In the genomic region with DNA sequence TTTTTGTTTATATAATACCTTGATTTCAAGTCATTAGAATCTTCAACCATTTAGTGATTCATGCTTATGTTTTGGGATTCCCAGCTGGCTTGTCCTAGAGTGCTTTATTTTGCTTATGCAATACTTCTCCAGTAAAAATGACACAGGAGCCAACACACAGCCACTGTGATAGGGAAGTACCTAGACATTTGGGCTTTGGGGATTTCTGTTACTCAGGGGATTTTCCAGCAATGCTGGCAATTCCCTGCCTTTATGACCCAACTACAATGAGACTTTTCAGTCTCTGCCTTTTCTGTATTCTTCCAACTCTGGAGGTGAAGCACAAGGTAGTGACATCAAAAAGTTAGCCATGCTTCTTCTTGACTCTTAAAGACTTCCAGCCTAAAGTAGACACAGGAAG, we compare ENCODE assay signal across 8 cellular contexts.
DNase-seq lines count a peak whose midpoint lies in the region; ATAC-seq, FAIRE-seq and TF ChIP-seq lines count a peak whose summit lies in the region.
"Not testable (repeated sequence)": the region's sequence is repeated elsewhere in the genome, so short reads cannot be mapped to it uniquely, and the experiment has no call there.

No MANE protein-coding gene starts in this region.

- TF ChIP-seq POLR2A in GM12892 (IDR thresholded peaks at IDR 0.05; ENCODE audit: low read depth, low read length), result not testable (repeated sequence)

- not testable (repeated sequence) for H3K9me3 Mint-ChIP-seq in activated CD4-positive, alpha-beta T cell treated with anti-CD3 and anti-CD28 coated beads for 36 hours (ENCODE audit: low read depth); naive B cell

- not testable (repeated sequence) for DNase-seq in GM12892 (ENCODE audit: insufficient read length); activated CD4-positive, alpha-beta T cell treated with anti-CD3 and anti-CD28 coated beads for 36 hours; naive B cell
- peak; percentile 30 for DNase-seq in epithelial cell of esophagus (ENCODE audit: low read depth)

- TF ChIP-seq CTCF in epithelial cell of esophagus (IDR thresholded peaks at IDR 0.05; ENCODE audit: insufficient read depth, low read depth, low read length, missing control alignments), result not testable (repeated sequence)

- POLR2A ChIA-PET in activated CD4-positive, alpha-beta T cell treated with anti-CD3 and anti-CD28 coated beads for 36 hours (lab: Charles Lee), result not testable (repeated sequence)

- not testable (repeated sequence) for H3K27me3 Mint-ChIP-seq in activated CD4-positive, alpha-beta T cell treated with anti-CD3 and anti-CD28 coated beads for 36 hours; naive B cell

- ATAC-seq in GM18868 (IDR thresholded peaks at IDR 0.05; ENCODE audit: unreplicated experiment) (peak; percentile 92), GM21529 (IDR thresholded peaks at IDR 0.05; ENCODE audit: unreplicated experiment) (peak; percentile 52), HG02798 (IDR thresholded peaks at IDR 0.05; ENCODE audit: poor library complexity, unreplicated experiment) (peak; percentile 62), HG02981 (IDR thresholded peaks at IDR 0.05; ENCODE audit: unreplicated experiment) (peak; percentile 48), naive B cell (ENCODE audit: low read depth in 2 of 2) (peak; percentile 41 to 58)
- ATAC-seq in activated CD4-positive, alpha-beta T cell treated with anti-CD3 and anti-CD28 coated beads for 36 hours, result peak; percentile 16

- not testable (repeated sequence) for H3K27ac Mint-ChIP-seq in activated CD4-positive, alpha-beta T cell treated with anti-CD3 and anti-CD28 coated beads for 36 hours; naive B cell

- intact Hi-C loops in activated CD4-positive, alpha-beta T cell treated with anti-CD3 and anti-CD28 coated beads for 36 hours (cut with DNase I, micrococcal nuclease), result not testable (repeated sequence)

- H3K4me3 Mint-ChIP-seq in activated CD4-positive, alpha-beta T cell treated with anti-CD3 and anti-CD28 coated beads for 36 hours; naive B cell: not testable (repeated sequence)

- FAIRE-seq in GM12892 (lab: Jason Lieb, UNC), result peak; percentile 77

- not testable (repeated sequence) for H3K4me1 Mint-ChIP-seq in activated CD4-positive, alpha-beta T cell treated with anti-CD3 and anti-CD28 coated beads for 36 hours; naive B cell

- CTCF ChIA-PET in activated CD4-positive, alpha-beta T cell treated with anti-CD3 and anti-CD28 coated beads for 36 hours (lab: Charles Lee), result not testable (repeated sequence)

- not testable (repeated sequence) for H3K4me3 ChIP-seq in epithelial cell of esophagus (ENCODE audit: low read length)

- not testable (repeated sequence) for H3K36me3 Mint-ChIP-seq in activated CD4-positive, alpha-beta T cell treated with anti-CD3 and anti-CD28 coated beads for 36 hours (ENCODE audit: low read depth); naive B cell

Comparison
In these comparisons a context has a peak if more than half of its experiments do, and no peak if none do; other contexts are left out.
1. ATAC-seq: peak in every context shown above with its lines; median percentile 92 in GM18868; 62 in HG02798; 52 in GM21529; 50 in naive B cell; 48 in HG02981; 16 in activated CD4-positive, alpha-beta T cell treated with anti-CD3 and anti-CD28 coated beads for 36 hours.